29 cellular contexts compared by ENCODE assay signal in the genomic region with DNA sequence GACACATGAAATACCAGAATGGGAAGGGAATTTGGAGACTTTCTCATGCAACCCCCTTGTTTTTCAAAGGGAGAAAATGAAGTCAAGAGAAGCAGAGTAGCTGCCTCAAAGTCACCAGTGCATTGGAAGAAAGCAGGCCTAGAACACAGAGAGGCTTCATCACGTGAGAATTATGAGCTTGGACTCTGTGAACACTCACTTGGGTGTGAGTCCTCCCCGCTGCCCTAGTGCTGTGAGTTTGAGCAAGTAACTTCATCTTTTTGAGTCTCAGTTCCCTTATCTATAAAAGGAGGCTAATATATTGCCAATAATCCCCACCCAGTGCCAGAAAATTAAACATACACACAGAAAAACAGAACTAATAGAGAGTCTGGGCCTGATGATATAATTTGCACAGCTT.
DNase-seq lines count a peak whose midpoint lies in the region; ATAC-seq and TF ChIP-seq lines count a peak whose summit lies in the region.
"Had no signal": no experiment of that assay in that cellular context is flagged by ENCODE, and none has a peak within 500 bp of the region (broad histone marks: within the 10 kb centered on the region; RNA-seq: fewer than 3 reads in every experiment).

No MANE protein-coding gene starts in this region.

- no peak overlapping the region for H3K27ac ChIP-seq in right atrium auricular region
- H3K27ac ChIP-seq: breast epithelium, SK-N-MC, transverse colon had no signal

- no peaks in the 10 kb centered on the region for H3K36me3 ChIP-seq in right atrium auricular region
- H3K36me3 ChIP-seq: breast epithelium, transverse colon had no signal

- peak; percentile 59 for ATAC-seq in Right ventricle myocardium superior (ENCODE audit: poor library complexity)
- peak; percentile 78 to 87 for ATAC-seq in stimulated activated naive B cell treated with anti-CD40 and anti-IgM and Interleukin-4, amounts not matched to agents 10 μg/mL and 1 μg/mL and 100 μg/mL, for 72 hours (replicated peaks)
- ATAC-seq in activated T-cell treated with anti-CD3 and anti-CD28 coated beads, Interleukin-2, amount 50 U/mL, for 4 hours: no peak
- ATAC-seq: activated T-helper 17 cell treated with anti-CD3 and anti-CD28 coated beads, Interleukin-2, amount 50 U/mL, for 72 hours; HCT116 had no signal

- H3K9me3 Mint-ChIP-seq in stimulated activated naive B cell treated with anti-CD40 and anti-IgM and Interleukin-4, amounts not matched to agents 10 μg/mL and 1 μg/mL and 100 μg/mL, for 72 hours: no peaks in the 10 kb centered on the region
- no peaks in the 10 kb centered on the region for H3K9me3 Mint-ChIP-seq in activated T-cell treated with anti-CD3 and anti-CD28 coated beads, Interleukin-2, amount 50 U/mL, for 4 hours
- H3K9me3 Mint-ChIP-seq: activated CD4-positive, alpha-beta memory T cell treated with anti-CD3 and anti-CD28 coated beads, Interleukin-2, amount 10 ng/mL, durations not matched to agents 7 days and 5 days; activated naive CD4-positive, alpha-beta T cell treated with anti-CD3 and anti-CD28 coated beads, Interleukin-2, amount 50 U/mL, for 24 hours; activated T-helper 17 cell treated with anti-CD3 and anti-CD28 coated beads, Interleukin-2, amount 50 U/mL, for 72 hours; T-helper 1 cell treated with Interleukin-12 subunit alpha and Interleukin-12 subunit beta and Interleukin-4 antibody, amounts not matched to agents 30 μg/mL and 1 μg/mL, for 36 hours had no signal

- intact Hi-C loops in Right ventricle myocardium superior (cut with DNase I): no loop called here

- peak overlapping the region; percentile 51 for H3K27ac Mint-ChIP-seq in stimulated activated naive B cell treated with anti-CD40 and anti-IgM and Interleukin-4, amounts not matched to agents 10 μg/mL and 1 μg/mL and 100 μg/mL, for 72 hours
- H3K27ac Mint-ChIP-seq: activated CD4-positive, alpha-beta memory T cell treated with anti-CD3 and anti-CD28 coated beads, Interleukin-2, amount 10 ng/mL, durations not matched to agents 7 days and 5 days; activated naive CD4-positive, alpha-beta T cell treated with anti-CD3 and anti-CD28 coated beads, Interleukin-2, amount 50 U/mL, for 24 hours; activated T-helper 17 cell treated with anti-CD3 and anti-CD28 coated beads, Interleukin-2, amount 50 U/mL, for 72 hours; T-helper 1 cell treated with Interleukin-12 subunit alpha and Interleukin-12 subunit beta and Interleukin-4 antibody, amounts not matched to agents 30 μg/mL and 1 μg/mL, for 36 hours had no signal

- no peaks in the 10 kb centered on the region for H3K9me3 ChIP-seq in right atrium auricular region
- H3K9me3 ChIP-seq: breast epithelium, transverse colon had no signal

- no peaks in the 10 kb centered on the region for H3K27me3 ChIP-seq in right atrium auricular region
- H3K27me3 ChIP-seq: breast epithelium, transverse colon had no signal

- H3K4me1 Mint-ChIP-seq in stimulated activated naive B cell treated with anti-CD40 and anti-IgM and Interleukin-4, amounts not matched to agents 10 μg/mL and 1 μg/mL and 100 μg/mL, for 72 hours: peaks cover 13 to 47% of the 10 kb centered on the region in 2 donors
- no peaks in the 10 kb centered on the region for H3K4me1 Mint-ChIP-seq in activated T-cell treated with anti-CD3 and anti-CD28 coated beads, Interleukin-2, amount 50 U/mL, for 4 hours (ENCODE audit: low read depth)
- H3K4me1 Mint-ChIP-seq: activated CD4-positive, alpha-beta memory T cell treated with anti-CD3 and anti-CD28 coated beads, Interleukin-2, amount 10 ng/mL, durations not matched to agents 7 days and 5 days; activated naive CD4-positive, alpha-beta T cell treated with anti-CD3 and anti-CD28 coated beads, Interleukin-2, amount 50 U/mL, for 24 hours had no signal

- H3K36me3 Mint-ChIP-seq in stimulated activated naive B cell treated with anti-CD40 and anti-IgM and Interleukin-4, amounts not matched to agents 10 μg/mL and 1 μg/mL and 100 μg/mL, for 72 hours: peaks cover 36 to 51% of the 10 kb centered on the region in 2 donors
- H3K36me3 Mint-ChIP-seq in activated T-cell treated with anti-CD3 and anti-CD28 coated beads, Interleukin-2, amount 50 U/mL, for 4 hours (ENCODE audit: insufficient read depth): peaks cover 14% of the 10 kb centered on the region

- no peaks in the 10 kb centered on the region for H3K4me1 ChIP-seq in right atrium auricular region
- H3K4me1 ChIP-seq: breast epithelium, transverse colon had no signal

- no peaks in the 10 kb centered on the region for H3K27me3 Mint-ChIP-seq in stimulated activated naive B cell treated with anti-CD40 and anti-IgM and Interleukin-4, amounts not matched to agents 10 μg/mL and 1 μg/mL and 100 μg/mL, for 72 hours
- H3K27me3 Mint-ChIP-seq in activated T-cell treated with anti-CD3 and anti-CD28 coated beads, Interleukin-2, amount 50 U/mL, for 4 hours (ENCODE audit: low read depth): no peaks in the 10 kb centered on the region
- H3K27me3 Mint-ChIP-seq: activated CD4-positive, alpha-beta memory T cell treated with anti-CD3 and anti-CD28 coated beads, Interleukin-2, amount 10 ng/mL, durations not matched to agents 7 days and 5 days; activated naive CD4-positive, alpha-beta T cell treated with anti-CD3 and anti-CD28 coated beads, Interleukin-2, amount 50 U/mL, for 24 hours; activated T-helper 17 cell treated with anti-CD3 and anti-CD28 coated beads, Interleukin-2, amount 50 U/mL, for 72 hours had no signal

- no peak for DNase-seq in Right ventricle myocardium superior
- no peak for DNase-seq in right atrium auricular region (ENCODE audit: low spot score)
- DNase-seq in NOMO-1 treated with dmso at 0.1 percent for 144 hours (lab: John Stamatoyannopoulos, UW; ENCODE audit: unreplicated experiment): peak; percentile 25
- DNase-seq in medulla oblongata (ENCODE audit: extremely low spot score): peak; percentile 69
- DNase-seq in stimulated activated naive B cell treated with anti-CD40 and anti-IgM and Interleukin-4, amounts not matched to agents 10 μg/mL and 1 μg/mL and 100 μg/mL, for 72 hours: no peak
- no peak for DNase-seq in activated T-cell treated with anti-CD3 and anti-CD28 coated beads, Interleukin-2, amount 50 U/mL, for 4 hours
- no peak for DNase-seq in SK-N-DZ (ENCODE audit: low spot score)
- no peak for DNase-seq in stimulated activated CD4-positive, alpha-beta T cell treated with anti-CD3 and anti-CD28 coated beads, Interleukin-2, amount 100 ng/mL, for 24 hours
- DNase-seq: activated CD4-positive, alpha-beta memory T cell treated with anti-CD3 and anti-CD28 coated beads, Interleukin-2, amount 10 ng/mL, durations not matched to agents 7 days and 5 days; activated CD4-positive, alpha-beta T cell treated with anti-CD3 and anti-CD28 coated beads for 1 hour; activated CD8-positive, alpha-beta memory T cell treated with anti-CD3 and anti-CD28 coated beads, Interleukin-2, amount 50 U/mL, for 48 hours; effector CD4-positive, alpha-beta T cell; KG1; mesenchymal stem cell; MM.1S; NCI-H1436 treated with DMSO at 0.1 percent for 48 hours; NCI-H2107; NCI-H524; NK-92 treated with Interleukin-12 subunit alpha and Interleukin-12 subunit beta, amount 100 ng/mL, for 24 hours; occipital lobe; small intestine; stimulated activated CD8-positive, alpha-beta memory T cell treated with anti-CD3 and anti-CD28 coated beads, Interleukin-4, amount 100 ng/mL, for 48 hours; transverse colon had no signal

- TF ChIP-seq CTCF in right atrium auricular region (IDR thresholded peaks at IDR 0.05): no peak

- H3K4me3 ChIP-seq in right atrium auricular region: no peak overlapping the region
- H3K4me3 ChIP-seq: breast epithelium, SK-N-MC, transverse colon had no signal

- H3K4me3 Mint-ChIP-seq in stimulated activated naive B cell treated with anti-CD40 and anti-IgM and Interleukin-4, amounts not matched to agents 10 μg/mL and 1 μg/mL and 100 μg/mL, for 72 hours: no peak overlapping the region
- no peak overlapping the region for H3K4me3 Mint-ChIP-seq in activated T-cell treated with anti-CD3 and anti-CD28 coated beads, Interleukin-2, amount 50 U/mL, for 4 hours
- H3K4me3 Mint-ChIP-seq: activated CD4-positive, alpha-beta memory T cell treated with anti-CD3 and anti-CD28 coated beads, Interleukin-2, amount 10 ng/mL, durations not matched to agents 7 days and 5 days; activated naive CD4-positive, alpha-beta T cell treated with anti-CD3 and anti-CD28 coated beads, Interleukin-2, amount 50 U/mL, for 24 hours; activated T-helper 17 cell treated with anti-CD3 and anti-CD28 coated beads, Interleukin-2, amount 50 U/mL, for 72 hours; T-helper 1 cell treated with Interleukin-12 subunit alpha and Interleukin-12 subunit beta and Interleukin-4 antibody, amounts not matched to agents 30 μg/mL and 1 μg/mL, for 36 hours had no signal

Comparison
In these comparisons a context has a peak if more than half of its experiments do, and no peak if none do; other contexts are left out.
1. ATAC-seq: peak in Right ventricle myocardium superior (single experiment) and stimulated activated naive B cell treated with anti-CD40 and anti-IgM and Interleukin-4, amounts not matched to agents 10 μg/mL and 1 μg/mL and 100 μg/mL, for 72 hours (2 of 2); none in activated T-cell treated with anti-CD3 and anti-CD28 coated beads, Interleukin-2, amount 50 U/mL, for 4 hours (0 of 2).
2. DNase-seq: peak in NOMO-1 treated with dmso at 0.1 percent for 144 hours (single experiment) and medulla oblongata (single experiment); none in Right ventricle myocardium superior (single experiment), right atrium auricular region (single experiment), stimulated activated naive B cell treated with anti-CD40 and anti-IgM and Interleukin-4, amounts not matched to agents 10 μg/mL and 1 μg/mL and 100 μg/mL, for 72 hours (single experiment), activated T-cell treated with anti-CD3 and anti-CD28 coated beads, Interleukin-2, amount 50 U/mL, for 4 hours (single experiment), SK-N-DZ (single experiment) and stimulated activated CD4-positive, alpha-beta T cell treated with anti-CD3 and anti-CD28 coated beads, Interleukin-2, amount 100 ng/mL, for 24 hours (0 of 2).